8 cellular contexts compared by ENCODE assay signal in the genomic region with DNA sequence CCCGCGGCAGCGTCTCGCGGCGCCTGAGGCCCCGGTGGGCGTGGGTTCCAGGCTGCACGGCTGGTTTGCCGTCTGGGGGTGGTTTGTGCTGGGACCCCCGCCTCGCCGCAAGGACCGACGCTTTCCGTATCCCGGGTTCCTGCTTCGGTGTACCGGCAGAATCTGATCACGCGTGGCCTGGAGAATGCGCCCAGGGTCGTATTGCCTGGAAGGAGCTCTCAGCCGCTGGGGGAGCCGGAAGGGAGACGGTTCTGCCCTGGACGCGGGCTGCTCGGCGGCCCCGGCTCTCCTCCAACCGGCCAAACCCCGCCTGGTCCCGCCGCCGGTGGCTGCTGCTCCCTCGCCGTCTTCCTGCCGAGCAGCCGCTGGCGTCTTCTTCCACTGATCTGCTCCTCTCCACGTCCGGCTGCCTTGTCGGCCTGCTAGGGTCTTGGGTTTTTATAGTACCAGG. TPM values are rescaled to one million over a fixed set of nuclear protein-coding genes. Genes with fewer than 3 reads are reported as not detected.
A peak's percentile ranks its signal among the peaks of the same experiment; 100 is the strongest.
DNase-seq lines count a peak whose midpoint lies in the region; ATAC-seq and TF ChIP-seq lines count a peak whose summit lies in the region.

No MANE protein-coding gene starts in this region.

- H3K4me1 ChIP-seq in lower lobe of right lung (peaks cover 22% of the 10 kb centered on the region), urinary bladder (ENCODE audit: insufficient read depth) (no peaks in the 10 kb centered on the region), HAP-1 (no peaks in the 10 kb centered on the region)

- H3K9me3 Mint-ChIP-seq in activated naive CD4-positive, alpha-beta T cell treated with anti-CD3 and anti-CD28 coated beads, Interleukin-2, amount 50 U/mL, for 24 hours, result no peaks in the 10 kb centered on the region
- H3K9me3 Mint-ChIP-seq in central memory CD8-positive, alpha-beta T cell, result no peaks in the 10 kb centered on the region

- no peaks in the 10 kb centered on the region for H3K9me3 ChIP-seq in lower lobe of right lung
- H3K9me3 ChIP-seq in HAP-1, result no peaks in the 10 kb centered on the region
- H3K9me3 ChIP-seq in MG63, result no peaks in the 10 kb centered on the region

- DNase-seq in activated naive CD4-positive, alpha-beta T cell (lab: John Stamatoyannopoulos, UW), result no peak
- no peak for DNase-seq in central memory CD8-positive, alpha-beta T cell (ENCODE audit: low spot score in 2 of 2)
- DNase-seq in lower lobe of right lung, result no peak
- DNase-seq in HAP-1 (ENCODE audit: low spot score in 2 of 2), result no peak
- DNase-seq in MG63, result no peak

- H3K27me3 ChIP-seq in lower lobe of right lung (ENCODE audit: low read depth) (peaks cover 5% of the 10 kb centered on the region), HAP-1 (ENCODE audit: low read depth) (no peaks in the 10 kb centered on the region), MG63 (no peaks in the 10 kb centered on the region)

- peak overlapping the region; percentile 53 for H3K4me3 Mint-ChIP-seq in activated naive CD4-positive, alpha-beta T cell treated with anti-CD3 and anti-CD28 coated beads, Interleukin-2, amount 50 U/mL, for 24 hours
- H3K4me3 Mint-ChIP-seq in central memory CD8-positive, alpha-beta T cell, result peak overlapping the region; percentile 60

- intact Hi-C loops in lower lobe of right lung (cut with DNase I), result no loop called here

- no peaks in the 10 kb centered on the region for H3K36me3 ChIP-seq in lower lobe of right lung
- no peaks in the 10 kb centered on the region for H3K36me3 ChIP-seq in urinary bladder (ENCODE audit: insufficient read depth)
- H3K36me3 ChIP-seq in HAP-1 (replicated peaks), result no peaks in the 10 kb centered on the region
- H3K36me3 ChIP-seq in MG63, result no peaks in the 10 kb centered on the region

- H3K36me3 Mint-ChIP-seq in activated naive CD4-positive, alpha-beta T cell treated with anti-CD3 and anti-CD28 coated beads, Interleukin-2, amount 50 U/mL, for 24 hours, result no peaks in the 10 kb centered on the region
- H3K36me3 Mint-ChIP-seq in central memory CD8-positive, alpha-beta T cell (ENCODE audit: insufficient read depth), result peaks cover 5% of the 10 kb centered on the region

- no peak for TF ChIP-seq CTCF in lower lobe of right lung (IDR thresholded peaks at IDR 0.05)

- 1% methylated on average over 44 of the region's 44 CpGs for WGBS in urinary bladder

- peak; percentile 26 for ATAC-seq in central memory CD8-positive, alpha-beta T cell (replicated peaks; ENCODE audit: extremely low read depth, poor library complexity, severe bottlenecking)
- ATAC-seq in lower lobe of right lung, result peak; percentile 56 to 64
- ATAC-seq in HG03095 (IDR thresholded peaks at IDR 0.05; ENCODE audit: unreplicated experiment), result no peak

- in situ Hi-C loops in HAP-1 (cut with MboI; ENCODE audit: low sequenced_read_pairs), result loop anchor here (25.0 kb wide), 1 partner anchor 105 kb away; no protein-coding TSS in a partner anchor

- H3K27ac ChIP-seq in lower lobe of right lung (peak overlapping the region; percentile 24), urinary bladder (ENCODE audit: low read depth) (no peak overlapping the region)

- peak overlapping the region; percentile 17 for H3K27ac Mint-ChIP-seq in activated naive CD4-positive, alpha-beta T cell treated with anti-CD3 and anti-CD28 coated beads, Interleukin-2, amount 50 U/mL, for 24 hours
- peak overlapping the region; percentile 9 for H3K27ac Mint-ChIP-seq in central memory CD8-positive, alpha-beta T cell (ENCODE audit: low read depth)

- peaks cover 16% of the 10 kb centered on the region for H3K4me1 Mint-ChIP-seq in activated naive CD4-positive, alpha-beta T cell treated with anti-CD3 and anti-CD28 coated beads, Interleukin-2, amount 50 U/mL, for 24 hours
- peaks cover 23% of the 10 kb centered on the region for H3K4me1 Mint-ChIP-seq in central memory CD8-positive, alpha-beta T cell

- peak overlapping the region; percentile 55 for H3K4me3 ChIP-seq in lower lobe of right lung
- peak overlapping the region; percentile 25 for H3K4me3 ChIP-seq in urinary bladder (ENCODE audit: low read depth, low read length)
- H3K4me3 ChIP-seq in HAP-1, result no peak overlapping the region
- no peak overlapping the region for H3K4me3 ChIP-seq in MG63

- H3K27me3 Mint-ChIP-seq in activated naive CD4-positive, alpha-beta T cell treated with anti-CD3 and anti-CD28 coated beads, Interleukin-2, amount 50 U/mL, for 24 hours, result peaks cover 7% of the 10 kb centered on the region
- peaks cover 30% of the 10 kb centered on the region for H3K27me3 Mint-ChIP-seq in central memory CD8-positive, alpha-beta T cell

RNA-seq across cellular contexts. Expression of gene ZNF778, which starts 39.8 kb away (rescaled TPM):
- total RNA-seq in lower lobe of right lung (9.7 TPM), urinary bladder (9.5 TPM)
- 5.1 TPM for polyA plus RNA-seq in urinary bladder
- 1.8 and 5.1 TPM in 2 replicates for total RNA-seq in MG63 (2014; rRNA removed; shearing (Covaris generic); ENCODE audit: low replicate concordance)

RNA-seq across cellular contexts. Expression of gene SLC22A31, which starts 57.0 kb away (rescaled TPM):
- total RNA-seq in lower lobe of right lung (132 TPM), urinary bladder (not detected)
- polyA plus RNA-seq in urinary bladder, result 0.28 TPM
- total RNA-seq in MG63 (2014; rRNA removed; shearing (Covaris generic); ENCODE audit: low replicate concordance), result 0.39 and 0.72 TPM in 2 replicates

Comparison
In these comparisons a context has a peak if more than half of its experiments do, and no peak if none do; other contexts are left out.
1. H3K4me3 ChIP-seq: peak in lower lobe of right lung (single experiment) and urinary bladder (single experiment); none in HAP-1 (single experiment) and MG63 (single experiment).
2. RNA of gene SLC22A31, which starts 57.0 kb away (total RNA-seq): 132 TPM in lower lobe of right lung (single experiment); 0.39 to 0.72 TPM in MG63 and not detected in urinary bladder (single experiment); every median in the first group is over 10 times any median in the second.